8 cellular contexts compared by ENCODE assay signal in the genomic region with DNA sequence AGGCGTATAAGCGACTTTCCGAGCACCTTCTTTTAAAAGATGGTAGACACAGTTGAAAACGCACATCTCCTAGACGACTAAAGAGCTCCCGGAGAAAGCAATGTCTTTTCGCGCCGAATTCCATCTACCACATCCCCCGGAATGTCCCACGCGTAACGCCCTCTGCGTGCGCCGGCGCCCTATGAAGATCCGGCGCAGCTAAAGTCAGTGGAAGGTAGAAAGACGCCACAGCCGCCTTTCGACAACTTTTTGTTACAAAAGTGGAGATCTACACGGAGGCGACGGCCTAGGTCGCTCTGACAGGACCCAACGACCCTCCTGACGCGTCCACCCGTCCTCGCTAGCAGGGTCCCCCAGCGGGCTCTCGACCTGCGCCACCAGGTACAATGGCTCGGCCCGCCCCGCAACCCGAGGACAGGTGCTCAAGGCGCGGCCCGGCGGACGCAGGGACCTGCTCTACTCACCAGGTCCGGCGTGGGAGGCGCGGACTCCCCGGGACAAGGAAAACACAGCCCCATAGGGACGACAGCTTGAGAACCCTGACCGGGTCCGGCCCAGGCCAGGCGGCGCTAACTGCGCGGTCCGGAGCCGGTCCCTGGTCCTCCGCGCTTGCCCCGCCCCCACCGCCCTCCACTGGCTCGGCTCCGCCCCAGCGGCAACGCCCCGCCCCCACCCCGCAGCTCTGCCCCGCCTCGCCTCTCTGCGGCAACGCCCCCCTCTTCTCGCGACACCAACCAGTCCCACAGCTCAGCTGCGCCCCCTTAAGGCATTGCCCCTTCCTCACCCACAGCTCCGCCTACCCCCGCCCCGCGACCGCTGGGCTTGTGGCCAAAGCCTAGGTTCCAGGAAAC. TPM values are rescaled to one million over a fixed set of nuclear protein-coding genes. Genes with fewer than 3 reads are reported as not detected.
A peak's percentile ranks its signal among the peaks of the same experiment; 100 is the strongest.
DNase-seq lines count a peak whose midpoint lies in the region; TF ChIP-seq lines count a peak whose summit lies in the region.

A gene with protein sequence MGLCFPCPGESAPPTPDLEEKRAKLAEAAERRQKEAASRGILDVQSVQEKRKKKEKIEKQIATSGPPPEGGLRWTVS (minus strand): TSS at position 571 of the 851 bp plus-strand sequence. CDS start 53 bp downstream, at position 518.

- intact Hi-C loops in stomach (cut with DNase I; ENCODE audit: low total_unique reads): no loop called here

- peaks cover 0 to 28% (median 25%) of the 10 kb centered on the region in 4 donors for H3K36me3 ChIP-seq in stomach

- TF ChIP-seq EP300 in stomach (IDR thresholded peaks at IDR 0.05): no peak

- peak within 1 kb of the TSS; percentile 85 to 100 (median 94) for H3K27ac ChIP-seq in stomach

- no peaks in the 10 kb centered on the region for H3K9me3 Mint-ChIP-seq in neural crest cell

- DNase-seq in ELR (ENCODE audit: low read depth) (peak; percentile 90), GOT3 (lab: John Stamatoyannopoulos, UW) (peak; percentile 42), SHP77 treated with DMSO at 0.1 percent for 48 hours (lab: John Stamatoyannopoulos, UW) (peak; percentile 47), activated gamma-delta T cell treated with Interleukin-2 at 50 U/mL for 16 hours (peak; percentile 93), foreskin fibroblast (peak; percentile 67 to 92), neural crest cell (ENCODE audit: low read depth, low spot score) (peak; percentile 98), stomach (peak; percentile 98)

- H3K4me3 ChIP-seq in foreskin fibroblast (ENCODE audit: low read depth in 1 of 2, low read length in 2 of 2) (peak within 1 kb of the TSS; percentile 88 to 98), stomach (peak within 1 kb of the TSS; percentile 69 to 96 (median 82))

- TF ChIP-seq POLR2A in stomach (IDR thresholded peaks at IDR 0.05): no peak

- H3K27me3 Mint-ChIP-seq in neural crest cell (ENCODE audit: low read depth): no peaks in the 10 kb centered on the region

- peaks cover 8% of the 10 kb centered on the region for H3K36me3 Mint-ChIP-seq in neural crest cell (ENCODE audit: low read depth)

- peak within 1 kb of the TSS; percentile 96 for H3K27ac Mint-ChIP-seq in neural crest cell (ENCODE audit: unreplicated experiment)

- TF ChIP-seq CTCF in LNCAP (IDR thresholded peaks at IDR 0.05): peak; percentile 70
- TF ChIP-seq CTCF in foreskin fibroblast (IDR thresholded peaks at IDR 0.05; ENCODE audit: low read depth, low read length): peak; percentile 61
- TF ChIP-seq CTCF in neural crest cell (conservative IDR thresholded peaks at IDR 0.05): peak; percentile 64
- peak in 5 of 7 experiments; percentile 44 to 70 (median 67) for TF ChIP-seq CTCF in stomach (IDR thresholded peaks at IDR 0.05)

- no peaks in the 10 kb centered on the region for H3K27me3 ChIP-seq in stomach

- peaks cover 8 to 26% (median 16%) of the 10 kb centered on the region in 4 donors for H3K4me1 ChIP-seq in stomach

- H3K4me3 Mint-ChIP-seq in neural crest cell: peak within 1 kb of the TSS; percentile 97

- no peaks in the 10 kb centered on the region for H3K9me3 ChIP-seq in stomach

- 0 to 1% (median 1%) methylated on average over 47 to 79 of the region's 79 CpGs for WGBS in stomach, 5 donors

- H3K4me1 Mint-ChIP-seq in neural crest cell: peaks cover 25% of the 10 kb centered on the region

RNA-seq across cellular contexts. Expression of the gene that starts here (rescaled TPM):
- total RNA-seq in neural crest cell (32.5 and 36.7 TPM in 2 replicates), stomach (10 to 100 TPM in 2 of 5 donors, 1 to 10 TPM in 3; 3.5 to 34.3 (median 8.9) TPM)
- polyA plus RNA-seq in stomach: 10 to 100 TPM; 10.7 to 20.6 (median 17.7) TPM

Comparison
In these comparisons a context has a peak if more than half of its experiments do, and no peak if none do; other contexts are left out.
1. Peak in every context shown above with its lines: DNase-seq, H3K4me3 ChIP-seq and H3K27ac ChIP-seq.
2. DNase-seq: peak in every context shown above with its lines; median percentile 98 in neural crest cell; 98 in stomach; 93 in activated gamma-delta T cell treated with Interleukin-2 at 50 U/mL for 16 hours; 90 in ELR; 80 in foreskin fibroblast; 47 in SHP77 treated with DMSO at 0.1 percent for 48 hours; 42 in GOT3.